24 cellular contexts compared by ENCODE assay signal in the genomic region with DNA sequence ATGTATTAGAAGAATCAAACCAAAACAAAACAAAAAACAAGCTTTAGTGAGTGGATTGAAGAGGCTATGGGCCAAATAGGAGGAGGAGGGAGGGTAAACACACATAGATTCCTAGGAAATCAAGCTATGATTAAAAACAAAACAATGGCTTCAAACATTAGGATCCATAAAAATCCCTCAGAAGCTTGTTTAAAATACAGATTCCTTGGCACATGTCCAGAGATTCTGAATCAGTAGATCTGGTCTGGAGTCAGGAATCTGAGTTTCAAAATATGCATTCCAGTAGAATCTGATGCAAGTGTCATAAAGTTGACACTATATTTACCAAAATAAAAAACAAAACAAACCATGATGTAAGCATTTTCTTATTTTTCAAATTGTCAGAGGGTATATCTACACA.
"Had no signal": no experiment of that assay in that cellular context is flagged by ENCODE, and none has a peak within 500 bp of the region (broad histone marks: within the 10 kb centered on the region; RNA-seq: fewer than 3 reads in every experiment).

No MANE protein-coding gene starts in this region.

- H3K27ac ChIP-seq: cardiac muscle cell, epithelial cell of prostate, left lung, prostate gland, skin epidermis, tibial nerve had no signal

- H3K27me3 Mint-ChIP-seq: activated B cell treated with CpG ODN at 0.5 μM for 24 hours; activated CD4-positive, alpha-beta T cell treated with anti-CD3 and anti-CD28 coated beads for 36 hours; activated naive CD8-positive, alpha-beta T cell treated with anti-CD3 and anti-CD28 coated beads for 36 hours; natural killer cell treated with Interleukin-12 subunit alpha and Interleukin-12 subunit beta and Interleukin-15 and Interleukin-18, amount 100 ng/mL, for 72 hours; stimulated activated naive CD8-positive, alpha-beta T cell treated with anti-CD3 and anti-CD28 coated beads, Interleukin-15, amount 100 ng/mL, for 72 hours had no signal

- H3K36me3 Mint-ChIP-seq: activated naive CD8-positive, alpha-beta T cell treated with anti-CD3 and anti-CD28 coated beads for 36 hours; natural killer cell treated with Interleukin-12 subunit alpha and Interleukin-12 subunit beta and Interleukin-15 and Interleukin-18, amount 100 ng/mL, for 72 hours; stimulated activated effector memory CD8-positive, alpha-beta T cell treated with anti-CD3 and anti-CD28 coated beads, Interleukin-12 subunit alpha, Interleukin-12 subunit beta, amount 100 ng/mL, for 72 hours had no signal

- H3K36me3 ChIP-seq: cardiac muscle cell, left lung, prostate gland, tibial nerve had no signal

- H3K27me3 ChIP-seq: cardiac muscle cell, left lung, tibial nerve had no signal

- ATAC-seq: activated CD4-positive, alpha-beta T cell treated with anti-CD3 and anti-CD28 coated beads for 36 hours; activated T-cell treated with anti-CD3 and anti-CD28 coated beads, Interleukin-2, amount 50 U/mL, for 4 hours; left lung; natural killer cell treated with Interleukin-12 subunit alpha and Interleukin-12 subunit beta and Interleukin-15 and Interleukin-18, amount 100 ng/mL, for 72 hours; right cardiac atrium; stimulated activated effector memory CD8-positive, alpha-beta T cell treated with anti-CD3 and anti-CD28 coated beads, Interleukin-12 subunit alpha, Interleukin-12 subunit beta, amount 100 ng/mL, for 72 hours; stimulated activated naive CD8-positive, alpha-beta T cell treated with anti-CD3 and anti-CD28 coated beads, Interleukin-15, amount 100 ng/mL, for 72 hours had no signal

- H3K9me3 ChIP-seq: prostate gland had no signal

- H3K4me1 Mint-ChIP-seq: activated B cell treated with CpG ODN at 0.5 μM for 24 hours; activated CD4-positive, alpha-beta T cell treated with anti-CD3 and anti-CD28 coated beads for 36 hours; activated naive CD8-positive, alpha-beta T cell treated with anti-CD3 and anti-CD28 coated beads for 36 hours; endodermal cell; stimulated activated effector memory CD8-positive, alpha-beta T cell treated with anti-CD3 and anti-CD28 coated beads, Interleukin-12 subunit alpha, Interleukin-12 subunit beta, amount 100 ng/mL, for 72 hours; stimulated activated naive CD8-positive, alpha-beta T cell treated with anti-CD3 and anti-CD28 coated beads, Interleukin-15, amount 100 ng/mL, for 72 hours had no signal

- H3K4me3 Mint-ChIP-seq: activated B cell treated with CpG ODN at 0.5 μM for 24 hours; activated CD4-positive, alpha-beta T cell treated with anti-CD3 and anti-CD28 coated beads for 36 hours; activated naive CD8-positive, alpha-beta T cell treated with anti-CD3 and anti-CD28 coated beads for 36 hours; activated T-cell treated with anti-CD3 and anti-CD28 coated beads, Interleukin-2, amount 50 U/mL, for 4 hours; endodermal cell; natural killer cell treated with Interleukin-12 subunit alpha and Interleukin-12 subunit beta and Interleukin-15 and Interleukin-18, amount 100 ng/mL, for 72 hours; stimulated activated effector memory CD8-positive, alpha-beta T cell treated with anti-CD3 and anti-CD28 coated beads, Interleukin-12 subunit alpha, Interleukin-12 subunit beta, amount 100 ng/mL, for 72 hours; stimulated activated naive CD8-positive, alpha-beta T cell treated with anti-CD3 and anti-CD28 coated beads, Interleukin-15, amount 100 ng/mL, for 72 hours; T-helper 1 cell treated with Interleukin-12 subunit alpha and Interleukin-12 subunit beta and Interleukin-4 antibody, amounts not matched to agents 30 μg/mL and 1 μg/mL, for 36 hours had no signal

- H3K4me1 ChIP-seq: left lung, prostate gland had no signal

- H3K9me3 Mint-ChIP-seq: activated naive CD8-positive, alpha-beta T cell treated with anti-CD3 and anti-CD28 coated beads for 36 hours; activated T-cell treated with anti-CD3 and anti-CD28 coated beads, Interleukin-2, amount 50 U/mL, for 4 hours; endodermal cell; natural killer cell treated with Interleukin-12 subunit alpha and Interleukin-12 subunit beta and Interleukin-15 and Interleukin-18, amount 100 ng/mL, for 72 hours; stimulated activated effector memory CD8-positive, alpha-beta T cell treated with anti-CD3 and anti-CD28 coated beads, Interleukin-12 subunit alpha, Interleukin-12 subunit beta, amount 100 ng/mL, for 72 hours; stimulated activated naive CD8-positive, alpha-beta T cell treated with anti-CD3 and anti-CD28 coated beads, Interleukin-15, amount 100 ng/mL, for 72 hours had no signal

- H3K27ac Mint-ChIP-seq: activated B cell treated with CpG ODN at 0.5 μM for 24 hours; activated CD4-positive, alpha-beta T cell treated with anti-CD3 and anti-CD28 coated beads for 36 hours; activated naive CD8-positive, alpha-beta T cell treated with anti-CD3 and anti-CD28 coated beads for 36 hours; endodermal cell; natural killer cell treated with Interleukin-12 subunit alpha and Interleukin-12 subunit beta and Interleukin-15 and Interleukin-18, amount 100 ng/mL, for 72 hours; stimulated activated effector memory CD8-positive, alpha-beta T cell treated with anti-CD3 and anti-CD28 coated beads, Interleukin-12 subunit alpha, Interleukin-12 subunit beta, amount 100 ng/mL, for 72 hours; stimulated activated naive CD8-positive, alpha-beta T cell treated with anti-CD3 and anti-CD28 coated beads, Interleukin-15, amount 100 ng/mL, for 72 hours; T-helper 1 cell treated with Interleukin-12 subunit alpha and Interleukin-12 subunit beta and Interleukin-4 antibody, amounts not matched to agents 30 μg/mL and 1 μg/mL, for 36 hours had no signal

- H3K4me3 ChIP-seq: cardiac muscle cell, left lung, lung, prostate gland, skin epidermis, tibial nerve had no signal

- DNase-seq: activated B cell treated with CpG ODN at 0.5 μM for 24 hours; activated CD4-positive, alpha-beta T cell treated with anti-CD3 and anti-CD28 coated beads for 36 hours; activated CD4-positive, alpha-beta T cell treated with anti-CD3 and anti-CD28 coated beads, Interleukin-2, amount 50 U/mL, for 48 hours; activated CD8-positive, alpha-beta memory T cell treated with anti-CD3 and anti-CD28 coated beads, Interleukin-2, amount 50 U/mL, for 48 hours; activated naive CD4-positive, alpha-beta T cell treated with Interleukin-2 at 50 U/mL for 16 hours; activated naive CD8-positive, alpha-beta T cell treated with anti-CD3 and anti-CD28 coated beads for 36 hours; activated T-cell treated with anti-CD3 and anti-CD28 coated beads, Interleukin-2, amount 50 U/mL, for 4 hours; amniotic stem cell; cortex of kidney; endodermal cell; foreskin melanocyte; left lung; right cardiac atrium; stimulated activated CD4-positive, alpha-beta T cell treated with anti-CD3 and anti-CD28 coated beads, Interleukin-2, amount 100 ng/mL, for 24 hours; stimulated activated naive CD8-positive, alpha-beta T cell treated with anti-CD3 and anti-CD28 coated beads, Interleukin-15, amount 100 ng/mL, for 72 hours had no signal
